Comparison of ENCODE assay signal across 1 cellular context in genomic region chr2:85601771-85602475, GRCh38.
A peak's percentile ranks its signal among the peaks of the same experiment; 100 is the strongest.
TF ChIP-seq lines count a peak whose summit lies in the region.

No MANE protein-coding gene starts in this region.

TF ChIP-seq in HepG2, 621 proteins besides CTCF, POLR2A, EP300 and RAD21 (continued from another document and continues in another):
- no peak for TF ChIP-seq THAP9 (CRISPR knock-in tag; IDR thresholded peaks at IDR 0.05; ENCODE audit: borderline replicate concordance)
- TF ChIP-seq NFIC (IDR thresholded peaks at IDR 0.05; ENCODE audit: low read length), result no peak
- TF ChIP-seq, protein P1, sequence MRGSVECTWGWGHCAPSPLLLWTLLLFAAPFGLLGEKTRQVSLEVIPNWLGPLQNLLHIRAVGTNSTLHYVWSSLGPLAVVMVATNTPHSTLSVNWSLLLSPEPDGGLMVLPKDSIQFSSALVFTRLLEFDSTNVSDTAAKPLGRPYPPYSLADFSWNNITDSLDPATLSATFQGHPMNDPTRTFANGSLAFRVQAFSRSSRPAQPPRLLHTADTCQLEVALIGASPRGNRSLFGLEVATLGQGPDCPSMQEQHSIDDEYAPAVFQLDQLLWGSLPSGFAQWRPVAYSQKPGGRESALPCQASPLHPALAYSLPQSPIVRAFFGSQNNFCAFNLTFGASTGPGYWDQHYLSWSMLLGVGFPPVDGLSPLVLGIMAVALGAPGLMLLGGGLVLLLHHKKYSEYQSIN (CRISPR knock-in tag; IDR thresholded peaks at IDR 0.05; ENCODE audit: borderline replicate concordance), result no peak
- no peak; the same call in 1 of the 2 replicates for TF ChIP-seq FOXC1 (CRISPR knock-in tag; IDR thresholded peaks at IDR 0.05; ENCODE audit: borderline replicate concordance)
- 0 out of 2 replicates have a peak, but pooled peaks have one; percentile 23 for TF ChIP-seq MAX (IDR thresholded peaks at IDR 0.05)
- no peak for TF ChIP-seq RFX1 (IDR thresholded peaks at IDR 0.05)
- no peak for TF ChIP-seq POLR2G (IDR thresholded peaks at IDR 0.05; ENCODE audit: low read depth, low read length)
- 0 out of 2 replicates have a peak, but pooled peaks have one; percentile 48 for TF ChIP-seq ZNF724P (CRISPR knock-in tag; IDR thresholded peaks at IDR 0.05; ENCODE audit: borderline replicate concordance)
- TF ChIP-seq NONO (IDR thresholded peaks at IDR 0.05), result no peak
- TF ChIP-seq NONO (CRISPR knock-in tag; conservative IDR thresholded peaks at IDR 0.05), result no peak
- no peak for TF ChIP-seq AFF4 (CRISPR knock-in tag; IDR thresholded peaks at IDR 0.05)
- TF ChIP-seq ZKSCAN1 (IDR thresholded peaks at IDR 0.05; ENCODE audit: low read length), result no peak
- no peak for TF ChIP-seq ZNF264 (CRISPR knock-in tag; IDR thresholded peaks at IDR 0.05)
- TF ChIP-seq NR3C1 (CRISPR knock-in tag; IDR thresholded peaks at IDR 0.05), result no peak
- TF ChIP-seq ZNF333 (CRISPR knock-in tag; IDR thresholded peaks at IDR 0.05; ENCODE audit: borderline replicate concordance), result peak; percentile 9; the same call in 1 of the 2 replicates
- no peak for TF ChIP-seq HMG20B (CRISPR knock-in tag; conservative IDR thresholded peaks at IDR 0.05)
- TF ChIP-seq ZNF776 (CRISPR knock-in tag; IDR thresholded peaks at IDR 0.05), result 0 out of 2 replicates have a peak, but pooled peaks have one; percentile 4
- TF ChIP-seq CREB1 (IDR thresholded peaks at IDR 0.05), result 0 out of 2 replicates have a peak, but pooled peaks have one; percentile 2
- TF ChIP-seq CREB1 (CRISPR knock-in tag; IDR thresholded peaks at IDR 0.05), result no peak
- no peak for TF ChIP-seq NFE2L1 (CRISPR knock-in tag; IDR thresholded peaks at IDR 0.05; ENCODE audit: borderline replicate concordance)
- TF ChIP-seq ZNF557 (CRISPR knock-in tag; IDR thresholded peaks at IDR 0.05), result no peak
- peak; percentile 86 for TF ChIP-seq MTA1 (CRISPR knock-in tag; IDR thresholded peaks at IDR 0.05; ENCODE audit: borderline replicate concordance)
- peak; percentile 4; the same call in 1 of the 2 replicates for TF ChIP-seq ARHGAP35 (CRISPR knock-in tag; IDR thresholded peaks at IDR 0.05; ENCODE audit: borderline replicate concordance)
- TF ChIP-seq, protein P2, sequence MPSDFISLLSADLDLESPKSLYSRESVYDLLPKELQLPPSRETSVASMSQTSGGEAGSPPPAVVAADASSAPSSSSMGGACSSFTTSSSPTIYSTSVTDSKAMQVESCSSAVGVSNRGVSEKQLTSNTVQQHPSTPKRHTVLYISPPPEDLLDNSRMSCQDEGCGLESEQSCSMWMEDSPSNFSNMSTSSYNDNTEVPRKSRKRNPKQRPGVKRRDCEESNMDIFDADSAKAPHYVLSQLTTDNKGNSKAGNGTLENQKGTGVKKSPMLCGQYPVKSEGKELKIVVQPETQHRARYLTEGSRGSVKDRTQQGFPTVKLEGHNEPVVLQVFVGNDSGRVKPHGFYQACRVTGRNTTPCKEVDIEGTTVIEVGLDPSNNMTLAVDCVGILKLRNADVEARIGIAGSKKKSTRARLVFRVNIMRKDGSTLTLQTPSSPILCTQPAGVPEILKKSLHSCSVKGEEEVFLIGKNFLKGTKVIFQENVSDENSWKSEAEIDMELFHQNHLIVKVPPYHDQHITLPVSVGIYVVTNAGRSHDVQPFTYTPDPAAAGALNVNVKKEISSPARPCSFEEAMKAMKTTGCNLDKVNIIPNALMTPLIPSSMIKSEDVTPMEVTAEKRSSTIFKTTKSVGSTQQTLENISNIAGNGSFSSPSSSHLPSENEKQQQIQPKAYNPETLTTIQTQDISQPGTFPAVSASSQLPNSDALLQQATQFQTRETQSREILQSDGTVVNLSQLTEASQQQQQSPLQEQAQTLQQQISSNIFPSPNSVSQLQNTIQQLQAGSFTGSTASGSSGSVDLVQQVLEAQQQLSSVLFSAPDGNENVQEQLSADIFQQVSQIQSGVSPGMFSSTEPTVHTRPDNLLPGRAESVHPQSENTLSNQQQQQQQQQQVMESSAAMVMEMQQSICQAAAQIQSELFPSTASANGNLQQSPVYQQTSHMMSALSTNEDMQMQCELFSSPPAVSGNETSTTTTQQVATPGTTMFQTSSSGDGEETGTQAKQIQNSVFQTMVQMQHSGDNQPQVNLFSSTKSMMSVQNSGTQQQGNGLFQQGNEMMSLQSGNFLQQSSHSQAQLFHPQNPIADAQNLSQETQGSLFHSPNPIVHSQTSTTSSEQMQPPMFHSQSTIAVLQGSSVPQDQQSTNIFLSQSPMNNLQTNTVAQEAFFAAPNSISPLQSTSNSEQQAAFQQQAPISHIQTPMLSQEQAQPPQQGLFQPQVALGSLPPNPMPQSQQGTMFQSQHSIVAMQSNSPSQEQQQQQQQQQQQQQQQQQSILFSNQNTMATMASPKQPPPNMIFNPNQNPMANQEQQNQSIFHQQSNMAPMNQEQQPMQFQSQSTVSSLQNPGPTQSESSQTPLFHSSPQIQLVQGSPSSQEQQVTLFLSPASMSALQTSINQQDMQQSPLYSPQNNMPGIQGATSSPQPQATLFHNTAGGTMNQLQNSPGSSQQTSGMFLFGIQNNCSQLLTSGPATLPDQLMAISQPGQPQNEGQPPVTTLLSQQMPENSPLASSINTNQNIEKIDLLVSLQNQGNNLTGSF (CRISPR knock-in tag; IDR thresholded peaks at IDR 0.05), result 0 out of 2 replicates have a peak, but pooled peaks have one; percentile 4
- no peak for TF ChIP-seq AHDC1 (CRISPR knock-in tag; IDR thresholded peaks at IDR 0.05; ENCODE audit: borderline replicate concordance)
- no peak for TF ChIP-seq ZNF280D (CRISPR knock-in tag; IDR thresholded peaks at IDR 0.05)
- TF ChIP-seq PATZ1 (CRISPR knock-in tag; IDR thresholded peaks at IDR 0.05), result peak; percentile 83
